Comparison of ENCODE assay signal across 16 cellular contexts in genomic region chr4:77797239-77797638, GRCh38. TPM values are rescaled to one million over a fixed set of nuclear protein-coding genes. Genes with fewer than 3 reads are reported as not detected.
DNase-seq lines count a peak whose midpoint lies in the region; TF ChIP-seq lines count a peak whose summit lies in the region.
"Had no signal": no experiment of that assay in that cellular context is flagged by ENCODE, and none has a peak within 500 bp of the region (broad histone marks: within the 10 kb centered on the region; RNA-seq: fewer than 3 reads in every experiment).

No MANE protein-coding gene starts in this region.

- H3K9me3 ChIP-seq in CD4-positive, alpha-beta memory T cell (ENCODE audit: control insufficient read depth in 1 of 2, low read length in 2 of 2) = no peaks in the 10 kb centered on the region
- H3K9me3 ChIP-seq in liver (ENCODE audit: control insufficient read depth in 4 of 4, low read length in 3 of 4) = no peaks in the 10 kb centered on the region
- H3K9me3 ChIP-seq: ascending aorta had no signal

- peaks cover 50 to 89% (median 70%) of the 10 kb centered on the region in 4 donors for H3K4me1 Mint-ChIP-seq in CD4-positive, alpha-beta memory T cell

- CTCF ChIA-PET in CD4-positive, alpha-beta memory T cell (lab: Charles Lee; ENCODE audit: partially characterized antibody) = no interaction called here

- H3K4me3 ChIP-seq in CD4-positive, alpha-beta memory T cell (ENCODE audit: low read length in 2 of 2) = no peak overlapping the region
- H3K4me3 ChIP-seq in choroid plexus epithelial cell (ENCODE audit: low read depth, low read length) = no peak overlapping the region
- H3K4me3 ChIP-seq in liver (ENCODE audit: low read depth in 1 of 3, low read length in 3 of 3) = no peak overlapping the region
- H3K4me3 ChIP-seq: ascending aorta, skin epidermis had no signal

- no peaks in the 10 kb centered on the region for H3K36me3 ChIP-seq in CD4-positive, alpha-beta memory T cell (ENCODE audit: insufficient read depth, low read length)
- H3K36me3 ChIP-seq in liver (ENCODE audit: control insufficient read depth in 4 of 4, insufficient read depth in 3 of 4, low read depth in 1 of 4, low read length in 3 of 4) = no peaks in the 10 kb centered on the region
- H3K36me3 ChIP-seq: ascending aorta had no signal

- no peak overlapping the region for H3K27ac ChIP-seq in CD4-positive, alpha-beta memory T cell (ENCODE audit: low read depth, low read length)
- H3K27ac ChIP-seq in liver (ENCODE audit: low read depth in 1 of 2, low read length in 2 of 2) = no peak overlapping the region
- H3K27ac ChIP-seq: ascending aorta, skin epidermis had no signal

- no peak for DNase-seq in CD4-positive, alpha-beta memory T cell
- DNase-seq in NCI-H226 (peak; percentile 40), choroid plexus epithelial cell (ENCODE audit: low read depth) (peak; percentile 53), NCI-H2107 (lab: John Stamatoyannopoulos, UW) (no peak), NCI-H2171 (lab: John Stamatoyannopoulos, UW) (no peak), HT-29 (ENCODE audit: low spot score) (no peak), HuH-7 (ENCODE audit: low spot score) (no peak)
- DNase-seq: activated CD4-positive, alpha-beta T cell treated with anti-CD3 and anti-CD28 coated beads, Interleukin-2, amount 10 ng/mL, durations not matched to agents 7 days and 5 days; foreskin melanocyte; NCI-H2081; T-helper 9 cell had no signal

- H3K27me3 Mint-ChIP-seq in CD4-positive, alpha-beta memory T cell = no peaks in the 10 kb centered on the region
- H3K27me3 Mint-ChIP-seq: activated CD4-positive, alpha-beta T cell treated with anti-CD3 and anti-CD28 coated beads, Interleukin-2, amount 10 ng/mL, durations not matched to agents 7 days and 5 days; stimulated activated memory B cell treated with anti-CD40 and anti-IgM and Interleukin-4, amounts not matched to agents 10 μg/mL and 1 μg/mL and 100 μg/mL, for 72 hours had no signal

- TF ChIP-seq CTCF in choroid plexus epithelial cell (conservative IDR thresholded peaks at IDR 0.05; ENCODE audit: low read depth, low read length) (no peak), liver (IDR thresholded peaks at IDR 0.05; ENCODE audit: low read depth, low read length, missing input control) (no peak)

- no peak for TF ChIP-seq RAD21 in liver (IDR thresholded peaks at IDR 0.05)

- H3K9me3 Mint-ChIP-seq in CD4-positive, alpha-beta memory T cell = peaks cover 0 to 6% (median 0%) of the 10 kb centered on the region in 8 donors

- H3K9ac ChIP-seq in liver (ENCODE audit: low read depth in 1 of 2, low read length in 2 of 2) = no peak overlapping the region

- H3K27me3 ChIP-seq in CD4-positive, alpha-beta memory T cell (ENCODE audit: insufficient read depth, low read length) = no peaks in the 10 kb centered on the region
- no peaks in the 10 kb centered on the region for H3K27me3 ChIP-seq in liver (ENCODE audit: control insufficient read depth in 4 of 4, insufficient read depth in 4 of 4, low read length in 3 of 4)
- H3K27me3 ChIP-seq: ascending aorta had no signal

- POLR2A ChIA-PET in CD4-positive, alpha-beta memory T cell (lab: Charles Lee; ENCODE audit: partially characterized antibody) = no interaction called here

- H3K36me3 Mint-ChIP-seq in CD4-positive, alpha-beta memory T cell = peaks cover 21 to 27% of the 10 kb centered on the region in 2 donors

- intact Hi-C loops in CD4-positive, alpha-beta memory T cell (cut with micrococcal nuclease) = no loop called here

- peak overlapping the region in 5 of 7 donors; percentile 35 to 85 (median 59) for H3K27ac Mint-ChIP-seq in CD4-positive, alpha-beta memory T cell
- H3K27ac Mint-ChIP-seq: activated CD4-positive, alpha-beta T cell treated with anti-CD3 and anti-CD28 coated beads, Interleukin-2, amount 10 ng/mL, durations not matched to agents 7 days and 5 days; mesothelial cell of epicardium; stimulated activated memory B cell treated with anti-CD40 and anti-IgM and Interleukin-4, amounts not matched to agents 10 μg/mL and 1 μg/mL and 100 μg/mL, for 72 hours had no signal

- peaks cover 88% of the 10 kb centered on the region for H3K4me1 ChIP-seq in CD4-positive, alpha-beta memory T cell (ENCODE audit: insufficient read depth, low read length)
- H3K4me1 ChIP-seq in liver (ENCODE audit: control insufficient read depth in 4 of 4, insufficient read depth in 4 of 4, low read length in 3 of 4) = peaks cover 0 to 15% (median 9%) of the 10 kb centered on the region in 4 donors

- H3K4me3 Mint-ChIP-seq in CD4-positive, alpha-beta memory T cell = peak overlapping the region in 6 of 8 donors; percentile 20 to 70 (median 46)
- H3K4me3 Mint-ChIP-seq: activated CD4-positive, alpha-beta T cell treated with anti-CD3 and anti-CD28 coated beads, Interleukin-2, amount 10 ng/mL, durations not matched to agents 7 days and 5 days; mesothelial cell of epicardium; stimulated activated memory B cell treated with anti-CD40 and anti-IgM and Interleukin-4, amounts not matched to agents 10 μg/mL and 1 μg/mL and 100 μg/mL, for 72 hours had no signal

TF ChIP-seq in liver, 16 proteins besides CTCF, POLR2A, EP300 and RAD21:
- no peak for TF ChIP-seq EGR1 (IDR thresholded peaks at IDR 0.05; ENCODE audit: low read depth in 2 of 2)
- TF ChIP-seq MAX (IDR thresholded peaks at IDR 0.05) = peak; percentile 52
- no peak for TF ChIP-seq JUND (IDR thresholded peaks at IDR 0.05)

RNA-seq across cellular contexts. Expression of gene CNOT6L, which starts 21.9 kb away (rescaled TPM):
- 100 to 1,000 TPM; 207 to 225 TPM for total RNA-seq in CD4-positive, alpha-beta memory T cell
- 10 to 100 TPM; 34.3 to 44.9 TPM for polyA plus RNA-seq in CD4-positive, alpha-beta memory T cell
- 10 to 100 TPM; 14.8 to 17.7 TPM for total RNA-seq in liver
- polyA plus RNA-seq in liver = 1 to 10 TPM; 4.4 to 6.2 TPM
- total RNA-seq in HT-29 (2014; rRNA removed; shearing (Covaris generic)) = 3.2 and 3.6 TPM in 2 replicates

Comparison
In these comparisons a context has a peak if more than half of its experiments do, and no peak if none do; other contexts are left out.
1. DNase-seq: peak in NCI-H226 (single experiment) and choroid plexus epithelial cell (single experiment); none in CD4-positive, alpha-beta memory T cell (0 of 5), NCI-H2107 (single experiment), NCI-H2171 (single experiment), HT-29 (single experiment) and HuH-7 (single experiment).
2. RNA of gene CNOT6L, which starts 21.9 kb away (total RNA-seq): 207 to 225 TPM in CD4-positive, alpha-beta memory T cell; 14.8 to 17.7 TPM in liver and 3.2 to 3.6 TPM in HT-29; every median in the first group is over 10 times any median in the second.